20 cellular contexts compared by ENCODE assay signal in the genomic region with DNA sequence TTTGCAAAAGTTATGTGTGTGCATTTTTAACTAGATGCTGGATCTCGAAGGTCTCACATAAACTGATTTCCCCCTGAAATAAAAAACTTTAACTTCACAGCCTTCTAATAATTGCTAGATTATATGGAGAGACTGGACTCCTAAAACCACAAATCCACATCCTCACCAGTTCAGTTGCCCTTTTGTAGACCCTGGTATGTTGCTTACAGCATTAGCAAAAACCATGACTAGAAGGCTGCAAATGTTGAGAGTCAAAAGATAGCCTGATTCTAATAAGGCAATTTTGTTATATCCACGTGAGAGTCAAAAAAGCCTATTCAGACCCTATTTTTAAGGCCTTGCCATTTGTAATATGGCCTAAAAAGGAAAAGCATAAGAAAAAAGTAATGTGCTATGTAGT. TPM values are rescaled to one million over a fixed set of nuclear protein-coding genes. Genes with fewer than 3 reads are reported as not detected.
DNase-seq lines count a peak whose midpoint lies in the region; ATAC-seq and TF ChIP-seq lines count a peak whose summit lies in the region.
"Had no signal": no experiment of that assay in that cellular context is flagged by ENCODE, and none has a peak within 500 bp of the region (broad histone marks: within the 10 kb centered on the region; RNA-seq: fewer than 3 reads in every experiment).

No MANE protein-coding gene starts in this region.

- ATAC-seq in GM18909 (IDR thresholded peaks at IDR 0.05; ENCODE audit: poor library complexity, unreplicated experiment) (no peak), PC-3 (no peak), left ventricle myocardium superior (no peak)
- ATAC-seq: stimulated activated naive B cell treated with anti-CD40 and anti-IgM and Interleukin-4, amounts not matched to agents 10 μg/mL and 1 μg/mL and 100 μg/mL, for 72 hours had no signal

- BruUV-seq in PC-3 (replicated peaks; lab: Mats Ljungman, UMichigan) (no TSS peak), PC-9 (replicated peaks; lab: Mats Ljungman, UMichigan) (no TSS peak)

- H3K36me3 ChIP-seq in ACC112 (ENCODE audit: insufficient read depth, low read length) (no peaks in the 10 kb centered on the region), KMS-11 (ENCODE audit: insufficient read depth) (no peaks in the 10 kb centered on the region), PC-3 (ENCODE audit: low read depth, low read length) (peaks cover 3% of the 10 kb centered on the region; the same call in 1 of the 2 replicates), PC-9 (ENCODE audit: low read depth) (no peaks in the 10 kb centered on the region)
- H3K36me3 ChIP-seq: breast epithelium, ovary, spleen had no signal

- no peaks in the 10 kb centered on the region for H3K27me3 ChIP-seq in ACC112 (ENCODE audit: insufficient read depth, low read length)
- H3K27me3 ChIP-seq in KMS-11 (ENCODE audit: insufficient read depth, low read depth) = no peaks in the 10 kb centered on the region
- H3K27me3 ChIP-seq in PC-3 (ENCODE audit: low read length) = no peaks in the 10 kb centered on the region
- H3K27me3 ChIP-seq in PC-9 (ENCODE audit: insufficient read depth, low read depth) = no peaks in the 10 kb centered on the region
- H3K27me3 ChIP-seq: breast epithelium, ovary, spleen had no signal

- H3K4me2 ChIP-seq in KMS-11 = peak overlapping the region; percentile 79
- no peak overlapping the region for H3K4me2 ChIP-seq in PC-3 (ENCODE audit: low read length)
- H3K4me2 ChIP-seq in PC-9 = no peak overlapping the region

- H3K4me3 ChIP-seq in ACC112 (ENCODE audit: low read depth, low read length) (no peak overlapping the region), KMS-11 (IDR thresholded peaks at IDR 0.05; ENCODE audit: insufficient read depth, low read depth, low read length) (no peak overlapping the region), choroid plexus epithelial cell (ENCODE audit: low read depth, low read length) (no peak overlapping the region), PC-3 (ENCODE audit: low read length) (no peak overlapping the region), PC-9 (no peak overlapping the region)
- H3K4me3 ChIP-seq: breast epithelium, ovary, spleen had no signal

- no peaks in the 10 kb centered on the region for H3F3A ChIP-seq in PC-3 (ENCODE audit: low read length, unreplicated experiment)
- 0 out of 2 replicates have a peak, but pooled peaks cover 4% of the 10 kb centered on the region for H3F3A ChIP-seq in PC-9 (ENCODE audit: insufficient read depth, low read depth)

- H3K4me1 ChIP-seq in ACC112 (ENCODE audit: control insufficient read depth, insufficient read depth, low read length, unreplicated experiment) (peaks cover 57% of the 10 kb centered on the region), KMS-11 (ENCODE audit: low read depth, poor library complexity, severe bottlenecking) (peaks cover 58% of the 10 kb centered on the region), PC-3 (ENCODE audit: insufficient read depth, low read length) (peaks cover 50% of the 10 kb centered on the region), PC-9 (replicated peaks; ENCODE audit: insufficient read depth) (peaks cover 13% of the 10 kb centered on the region)
- H3K4me1 ChIP-seq: breast epithelium, spleen had no signal

- H3K9ac ChIP-seq in KMS-11 (peak overlapping the region; percentile 19; the same call in 1 of the 2 replicates), PC-3 (ENCODE audit: low read length) (no peak overlapping the region)

- peaks cover 86% of the 10 kb centered on the region for H3K79me2 ChIP-seq in ACC112 (ENCODE audit: control insufficient read depth, insufficient read depth, low read length, unreplicated experiment)
- H3K79me2 ChIP-seq in KMS-11 (ENCODE audit: insufficient read depth, low read depth) = no peaks in the 10 kb centered on the region; the same call in 1 of the 2 replicates
- H3K79me2 ChIP-seq in PC-3 (ENCODE audit: low read length) = peaks cover 93% of the 10 kb centered on the region
- peaks cover 29% of the 10 kb centered on the region; the same call in 1 of the 2 replicates for H3K79me2 ChIP-seq in PC-9 (ENCODE audit: low read depth)

- intact Hi-C loops in PC-3 (cut with micrococcal nuclease) = no loop called here
- intact Hi-C loops in PC-9 (cut with micrococcal nuclease; ENCODE audit: unreplicated experiment) = no loop called here
- intact Hi-C loops in left ventricle myocardium superior (cut with micrococcal nuclease) = no loop called here

- H2AFZ ChIP-seq in ACC112 (ENCODE audit: low read length, unreplicated experiment) (no peak overlapping the region), KMS-11 (ENCODE audit: low read depth) (no peak overlapping the region), PC-3 (ENCODE audit: low read length) (no peak overlapping the region), PC-9 (no peak overlapping the region)

- H3K9me3 ChIP-seq in PC-3 (ENCODE audit: low read length) (no peaks in the 10 kb centered on the region), PC-9 (ENCODE audit: insufficient read depth, low read depth) (no peaks in the 10 kb centered on the region)
- H3K9me3 ChIP-seq: breast epithelium, ovary, spleen had no signal

- H3K9me2 ChIP-seq in PC-3 (replicated peaks; ENCODE audit: low read length) (no peaks in the 10 kb centered on the region), PC-9 (ENCODE audit: insufficient read depth) (no peaks in the 10 kb centered on the region)

- CTCF ChIA-PET in PC-3 (lab: Charles Lee) = interaction anchor here (0.6 kb wide), 1 partner anchor 37 kb away, joined by 6 read pairs; no protein-coding TSS in a partner anchor
- CTCF ChIA-PET in PC-9 (lab: Charles Lee) = no interaction called here

- H4K20me1 ChIP-seq in KMS-11 (ENCODE audit: insufficient read depth) (no peaks in the 10 kb centered on the region), PC-3 (ENCODE audit: low read length) (no peaks in the 10 kb centered on the region), PC-9 (ENCODE audit: insufficient read depth) (no peaks in the 10 kb centered on the region)

- H3K27ac ChIP-seq in ACC112 (ENCODE audit: low read depth, low read length) = peak overlapping the region; percentile 91
- H3K27ac ChIP-seq in KMS-11 = peak overlapping the region; percentile 81
- no peak overlapping the region for H3K27ac ChIP-seq in PC-3 (ENCODE audit: low read length)
- no peak overlapping the region for H3K27ac ChIP-seq in PC-9
- H3K27ac ChIP-seq: breast epithelium, ovary, spleen had no signal

- TF ChIP-seq CTCF in KMS-11 (conservative IDR thresholded peaks at IDR 0.05; ENCODE audit: low read depth, low read length) = no peak
- no peak for TF ChIP-seq CTCF in choroid plexus epithelial cell (conservative IDR thresholded peaks at IDR 0.05; ENCODE audit: low read depth, low read length)
- TF ChIP-seq CTCF in PC-3 (conservative IDR thresholded peaks at IDR 0.05; ENCODE audit: low read depth, low read length) = no peak
- TF ChIP-seq CTCF in PC-9 (conservative IDR thresholded peaks at IDR 0.05) = no peak

- DNase-seq in choroid plexus epithelial cell (ENCODE audit: low read depth) (peak; percentile 66), myocyte (ENCODE audit: low read depth) (peak; percentile 38), PC-3 (no peak), PC-9 (no peak), left ventricle myocardium superior (no peak)
- DNase-seq: 8988T; activated CD4-positive, CD25-positive, alpha-beta regulatory T cell treated with anti-CD3 and anti-CD28 coated beads, Interleukin-2, amount 50 U/mL, for 72 hours; activated CD8-positive, alpha-beta memory T cell treated with anti-CD3 and anti-CD28 coated beads, Interleukin-2, amount 50 U/mL, for 48 hours; activated naive CD4-positive, alpha-beta T cell treated with Interleukin-2 at 50 U/mL for 16 hours; CD4-positive, alpha-beta T cell; Karpas-422; NCI-H2171; NCI-H774; ovary; spleen; stimulated activated naive B cell treated with anti-CD40 and anti-IgM and Interleukin-4, amounts not matched to agents 10 μg/mL and 1 μg/mL and 100 μg/mL, for 72 hours had no signal

- POLR2A ChIA-PET in PC-3 (lab: Charles Lee; ENCODE audit: unreplicated experiment) (interaction anchor here (0.6 kb wide), 1 partner anchor 21 kb away, joined by 3 read pairs; no protein-coding TSS in a partner anchor), PC-9 (lab: Charles Lee; ENCODE audit: unreplicated experiment) (no interaction called here)

RNA-seq across cellular contexts. Expression of a gene that starts 37.4 kb away (rescaled TPM):
- total RNA-seq in myocyte (14.6 and 27.4 TPM in 2 replicates), PC-3 (2014; rRNA removed) (51.2 and 87.8 TPM in 2 replicates), PC-9 (2021) (26.5 and 30.6 TPM in 2 replicates), left ventricle myocardium superior (22.9 TPM)
- polyA plus RNA-seq in myocyte (2012) = 8.1 TPM

Comparison
In these comparisons a context has a peak if more than half of its experiments do, and no peak if none do; other contexts are left out.
1. H3K27ac ChIP-seq: peak in ACC112 (single experiment) and KMS-11 (single experiment); none in PC-3 (single experiment) and PC-9 (single experiment).
2. DNase-seq: peak in choroid plexus epithelial cell (single experiment) and myocyte (single experiment); none in PC-3 (single experiment), PC-9 (0 of 2) and left ventricle myocardium superior (single experiment).